ENCODE assay signal across 15 cellular contexts in genomic region chr16:87580855-87581261, GRCh38. TPM values are rescaled to one million over a fixed set of nuclear protein-coding genes. Genes with fewer than 3 reads are reported as not detected.
A peak's percentile ranks its signal among the peaks of the same experiment; 100 is the strongest.
DNase-seq lines count a peak whose midpoint lies in the region; ATAC-seq and TF ChIP-seq lines count a peak whose summit lies in the region.
"Had no signal": no experiment of that assay in that cellular context is flagged by ENCODE, and none has a peak within 500 bp of the region (broad histone marks: within the 10 kb centered on the region; RNA-seq: fewer than 3 reads in every experiment).

No MANE protein-coding gene starts in this region.

- H3K9me3 ChIP-seq in cardiac muscle cell (ENCODE audit: low read depth) = no peaks in the 10 kb centered on the region
- H3K9me3 ChIP-seq: stomach had no signal

- intact Hi-C loops in Right ventricle myocardium inferior (cut with DNase I) = no loop called here

- no peaks in the 10 kb centered on the region for H3K4me1 ChIP-seq in cardiac muscle cell (ENCODE audit: low read depth)

- H3K27ac ChIP-seq in cardiac muscle cell = no peak overlapping the region
- H3K27ac ChIP-seq: PC-9 had no signal

- peak; percentile 14 for TF ChIP-seq CTCF in cardiac muscle cell (IDR thresholded peaks at IDR 0.05; ENCODE audit: low read depth, low read length)
- no peak for TF ChIP-seq CTCF in cardiac fibroblast (IDR thresholded peaks at IDR 0.05; ENCODE audit: low read depth, low read length)

- H3K27ac Mint-ChIP-seq in stimulated activated effector memory CD8-positive, alpha-beta T cell treated with anti-CD3 and anti-CD28 coated beads, Interleukin-12 subunit alpha, Interleukin-12 subunit beta, amount 100 ng/mL, for 72 hours = no peak overlapping the region
- H3K27ac Mint-ChIP-seq: CD14-positive monocyte; natural killer cell treated with Interleukin-12 subunit alpha and Interleukin-12 subunit beta and Interleukin-15 and Interleukin-18, amount 100 ng/mL, for 72 hours had no signal

- ATAC-seq in Right ventricle myocardium inferior (no peak), GM19397 (IDR thresholded peaks at IDR 0.05; ENCODE audit: unreplicated experiment) (no peak), HG03196 (IDR thresholded peaks at IDR 0.05; ENCODE audit: unreplicated experiment) (no peak)
- ATAC-seq in stimulated activated effector memory CD8-positive, alpha-beta T cell treated with anti-CD3 and anti-CD28 coated beads, Interleukin-12 subunit alpha, Interleukin-12 subunit beta, amount 100 ng/mL, for 72 hours = peak; percentile 44
- ATAC-seq: natural killer cell treated with Interleukin-12 subunit alpha and Interleukin-12 subunit beta and Interleukin-15 and Interleukin-18, amount 100 ng/mL, for 72 hours had no signal

- H3K4me1 Mint-ChIP-seq in stimulated activated effector memory CD8-positive, alpha-beta T cell treated with anti-CD3 and anti-CD28 coated beads, Interleukin-12 subunit alpha, Interleukin-12 subunit beta, amount 100 ng/mL, for 72 hours = no peaks in the 10 kb centered on the region
- H3K4me1 Mint-ChIP-seq: CD14-positive monocyte; central memory CD8-positive, alpha-beta T cell had no signal

- H3K4me3 ChIP-seq in cardiac muscle cell = no peak overlapping the region
- no peak overlapping the region for H3K4me3 ChIP-seq in cardiac fibroblast (replicated peaks in 1 of 2; ENCODE audit: low read depth in 2 of 2, low read length in 2 of 2)
- H3K4me3 ChIP-seq: PC-9, stomach had no signal

- no peak overlapping the region for H3K4me3 Mint-ChIP-seq in stimulated activated effector memory CD8-positive, alpha-beta T cell treated with anti-CD3 and anti-CD28 coated beads, Interleukin-12 subunit alpha, Interleukin-12 subunit beta, amount 100 ng/mL, for 72 hours
- H3K4me3 Mint-ChIP-seq: CD14-positive monocyte; central memory CD8-positive, alpha-beta T cell; natural killer cell treated with Interleukin-12 subunit alpha and Interleukin-12 subunit beta and Interleukin-15 and Interleukin-18, amount 100 ng/mL, for 72 hours had no signal

- no peaks in the 10 kb centered on the region for H3K27me3 ChIP-seq in cardiac muscle cell

- H3K36me3 Mint-ChIP-seq in stimulated activated effector memory CD8-positive, alpha-beta T cell treated with anti-CD3 and anti-CD28 coated beads, Interleukin-12 subunit alpha, Interleukin-12 subunit beta, amount 100 ng/mL, for 72 hours = no peaks in the 10 kb centered on the region
- H3K36me3 Mint-ChIP-seq: CD14-positive monocyte; natural killer cell treated with Interleukin-12 subunit alpha and Interleukin-12 subunit beta and Interleukin-15 and Interleukin-18, amount 100 ng/mL, for 72 hours had no signal

- H3K36me3 ChIP-seq in cardiac muscle cell = no peaks in the 10 kb centered on the region
- H3K36me3 ChIP-seq: stomach had no signal

- peak in 1 of 2 donors; percentile 78 for DNase-seq in cardiac muscle cell (ENCODE audit: low read depth in 1 of 2, low spot score in 1 of 2)
- no peak for DNase-seq in Right ventricle myocardium inferior (ENCODE audit: missing footprints)
- DNase-seq in LHCN-M2 (ENCODE audit: low read depth) = peak; percentile 40
- peak; percentile 56 to 63 for DNase-seq in cardiac fibroblast (ENCODE audit: low read depth in 2 of 2)
- no peak for DNase-seq in stimulated activated effector memory CD8-positive, alpha-beta T cell treated with anti-CD3 and anti-CD28 coated beads, Interleukin-12 subunit alpha, Interleukin-12 subunit beta, amount 100 ng/mL, for 72 hours (ENCODE audit: low spot score in 2 of 2)
- no peak for DNase-seq in NCI-H524 (lab: John Stamatoyannopoulos, UW)
- DNase-seq: NCI-H1930, stomach had no signal

- H3K9me3 Mint-ChIP-seq in stimulated activated effector memory CD8-positive, alpha-beta T cell treated with anti-CD3 and anti-CD28 coated beads, Interleukin-12 subunit alpha, Interleukin-12 subunit beta, amount 100 ng/mL, for 72 hours = no peaks in the 10 kb centered on the region
- H3K9me3 Mint-ChIP-seq: CD14-positive monocyte; central memory CD8-positive, alpha-beta T cell; natural killer cell treated with Interleukin-12 subunit alpha and Interleukin-12 subunit beta and Interleukin-15 and Interleukin-18, amount 100 ng/mL, for 72 hours had no signal

RNA-seq across cellular contexts. Expression of gene JPH3, which starts 21.4 kb away (rescaled TPM):
- 33.9 and 39.3 TPM in 2 replicates for total RNA-seq in cardiac muscle cell
- 8.0 and 15.5 TPM in 2 replicates for polyA plus RNA-seq in cardiac muscle cell
- not detected for total RNA-seq in Right ventricle myocardium inferior
- total RNA-seq in LHCN-M2 (2014; rRNA removed) = not detected in 2 replicates
- polyA plus RNA-seq in LHCN-M2 (2012) = 0.01 TPM
- total RNA-seq: natural killer cell treated with Interleukin-12 subunit alpha and Interleukin-12 subunit beta and Interleukin-15 and Interleukin-18, amount 100 ng/mL, for 72 hours; PC-9 had no signal
- polyA plus RNA-seq: CD14-positive monocyte, keratinocyte had no signal

Comparison
In these comparisons a context has a peak if more than half of its experiments do, and no peak if none do; other contexts are left out.
1. RNA of gene JPH3, which starts 21.4 kb away (total RNA-seq): 33.9 to 39.3 TPM in cardiac muscle cell; not detected in Right ventricle myocardium inferior (single experiment) and not detected in LHCN-M2; every median in the first group is over 10 times any median in the second.
2. DNase-seq: peak in LHCN-M2 (single experiment) and cardiac fibroblast (2 of 2); none in Right ventricle myocardium inferior (single experiment), stimulated activated effector memory CD8-positive, alpha-beta T cell treated with anti-CD3 and anti-CD28 coated beads, Interleukin-12 subunit alpha, Interleukin-12 subunit beta, amount 100 ng/mL, for 72 hours (0 of 2) and NCI-H524 (0 of 2).